In the genomic region with DNA sequence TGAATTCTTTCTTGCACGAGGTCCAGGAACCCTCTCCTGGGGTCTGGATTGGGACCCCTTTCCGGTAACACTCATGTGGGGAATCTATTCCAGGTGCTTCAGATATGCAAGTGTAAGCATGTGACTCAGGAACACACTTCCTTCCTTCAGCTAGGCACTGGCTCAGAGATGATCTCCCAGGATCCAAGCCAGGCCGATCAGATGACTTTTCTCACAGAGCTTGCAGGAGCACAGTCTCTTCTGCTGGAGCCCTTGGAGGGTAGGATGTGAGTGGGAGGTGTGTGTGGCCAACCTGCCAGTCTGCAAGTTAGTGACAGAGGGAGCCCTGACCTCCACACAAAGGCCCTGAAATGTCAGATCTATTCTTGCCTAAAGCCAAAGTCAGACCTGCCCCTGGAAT, we compare ENCODE assay signal across 26 cellular contexts.
"Had no signal": no experiment of that assay in that cellular context is flagged by ENCODE, and none has a peak within 500 bp of the region (broad histone marks: within the 10 kb centered on the region; RNA-seq: fewer than 3 reads in every experiment).

No MANE protein-coding gene starts in this region.

- H3K9me3 ChIP-seq: esophagus squamous epithelium, right lobe of liver, tibial nerve had no signal

- H3K4me1 ChIP-seq: parathyroid adenoma, right lobe of liver had no signal

- H3K27ac ChIP-seq: brain microvascular endothelial cell, neural progenitor cell, parathyroid adenoma, right lobe of liver, skin epidermis, WERI-Rb-1 had no signal

- H3K27me3 ChIP-seq: brain microvascular endothelial cell, neural progenitor cell, right lobe of liver, tibial nerve had no signal

- DNase-seq: activated CD4-positive, alpha-beta T cell treated with anti-CD3 and anti-CD28 coated beads for 48 hours; activated CD4-positive, alpha-beta T cell treated with anti-CD3 and anti-CD28 coated beads, Interleukin-2, amount 50 U/mL, for 48 hours; activated CD8-positive, alpha-beta memory T cell treated with anti-CD3 and anti-CD28 coated beads, Interleukin-2, amount 50 U/mL, for 48 hours; activated gamma-delta T cell; activated naive CD4-positive, alpha-beta T cell treated with anti-CD3 and anti-CD28 coated beads, Interleukin-2, amount 10 ng/mL, durations not matched to agents 7 days and 5 days; activated naive CD8-positive, alpha-beta T cell treated with anti-CD3 and anti-CD28 coated beads, Interleukin-2, amount 10 ng/mL, durations not matched to agents 7 days and 5 days; activated T-cell treated with anti-CD3 and anti-CD28 coated beads, Interleukin-2, amount 50 U/mL, for 24 hours; brain microvascular endothelial cell; caudate nucleus; effector CD4-positive, alpha-beta T cell; esophagus squamous epithelium; glutamatergic neuron; natural killer cell; occipital lobe; right lobe of liver; stimulated activated CD4-positive, alpha-beta T cell treated with anti-CD3 and anti-CD28 coated beads, Interleukin-4, amount 100 ng/mL, for 24 hours; stimulated activated naive CD8-positive, alpha-beta T cell treated with anti-CD3 and anti-CD28 coated beads, Interleukin-15, amount 100 ng/mL, for 72 hours; SW 1271; T-helper 9 cell; WERI-Rb-1 had no signal

- H3K36me3 ChIP-seq: brain microvascular endothelial cell, esophagus squamous epithelium, neural progenitor cell, right lobe of liver, WERI-Rb-1 had no signal

- H3K4me3 ChIP-seq: esophagus squamous epithelium, neural progenitor cell, right lobe of liver, skin epidermis, tibial nerve had no signal

- ATAC-seq: activated CD4-positive, CD25-positive, alpha-beta regulatory T cell treated with anti-CD3 and anti-CD28 coated beads, Interleukin-2, amount 50 U/mL, for 24 hours; natural killer cell; right lobe of liver; stimulated activated effector memory CD8-positive, alpha-beta T cell treated with anti-CD3 and anti-CD28 coated beads, Interleukin-12 subunit alpha, Interleukin-12 subunit beta, amount 100 ng/mL, for 72 hours; stimulated activated naive CD8-positive, alpha-beta T cell treated with anti-CD3 and anti-CD28 coated beads, Interleukin-15, amount 100 ng/mL, for 72 hours had no signal
